In the genomic region with DNA sequence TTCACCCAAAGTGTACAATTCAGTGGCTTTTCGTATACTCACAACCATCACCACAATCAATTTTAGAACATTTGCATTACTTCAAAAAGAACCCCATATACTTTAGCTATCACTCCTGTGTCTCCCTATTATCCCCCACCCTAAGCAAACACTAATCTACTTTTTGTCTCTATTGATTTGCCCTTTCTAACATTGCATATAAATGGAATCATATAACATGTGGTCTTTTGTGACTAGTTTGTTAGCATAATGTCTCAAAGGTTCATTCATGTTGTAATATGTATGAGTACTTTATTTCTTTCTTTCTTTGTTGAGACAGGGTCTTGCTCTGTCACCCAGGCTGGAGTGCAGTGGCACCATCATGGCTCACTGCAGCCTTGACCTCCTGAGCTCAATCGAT, we compare ENCODE assay signal across 3 cellular contexts.
"Had no signal": no experiment of that assay in that cellular context is flagged by ENCODE, and none has a peak within 500 bp of the region (broad histone marks: within the 10 kb centered on the region; RNA-seq: fewer than 3 reads in every experiment).

No MANE protein-coding gene starts in this region.

- ATAC-seq: GM12878 had no signal

- H3K4me3 ChIP-seq: GM12878 had no signal

- DNase-seq: GDM1, GF-D8 had no signal
